In genomic region chr15:57373882-57374276, GRCh38 we compare ENCODE assay signal across 2 cellular contexts.
TF ChIP-seq lines count a peak whose summit lies in the region.

No MANE protein-coding gene starts in this region.

TF ChIP-seq in WTC11, 78 proteins besides CTCF, POLR2A, EP300 and RAD21:
- TF ChIP-seq KAT7 (CRISPR knock-in tag; IDR thresholded peaks at IDR 0.05; ENCODE audit: borderline replicate concordance) = no peak
- no peak for TF ChIP-seq FOXJ3 (CRISPR knock-in tag; IDR thresholded peaks at IDR 0.05; ENCODE audit: borderline replicate concordance)
- no peak for TF ChIP-seq TEAD4 (CRISPR knock-in tag; IDR thresholded peaks at IDR 0.05)
- no peak for TF ChIP-seq RELA (CRISPR knock-in tag; IDR thresholded peaks at IDR 0.05; ENCODE audit: borderline replicate concordance)
- no peak for TF ChIP-seq MXD4 (CRISPR knock-in tag; IDR thresholded peaks at IDR 0.05; ENCODE audit: borderline replicate concordance)
- TF ChIP-seq, protein P1, sequence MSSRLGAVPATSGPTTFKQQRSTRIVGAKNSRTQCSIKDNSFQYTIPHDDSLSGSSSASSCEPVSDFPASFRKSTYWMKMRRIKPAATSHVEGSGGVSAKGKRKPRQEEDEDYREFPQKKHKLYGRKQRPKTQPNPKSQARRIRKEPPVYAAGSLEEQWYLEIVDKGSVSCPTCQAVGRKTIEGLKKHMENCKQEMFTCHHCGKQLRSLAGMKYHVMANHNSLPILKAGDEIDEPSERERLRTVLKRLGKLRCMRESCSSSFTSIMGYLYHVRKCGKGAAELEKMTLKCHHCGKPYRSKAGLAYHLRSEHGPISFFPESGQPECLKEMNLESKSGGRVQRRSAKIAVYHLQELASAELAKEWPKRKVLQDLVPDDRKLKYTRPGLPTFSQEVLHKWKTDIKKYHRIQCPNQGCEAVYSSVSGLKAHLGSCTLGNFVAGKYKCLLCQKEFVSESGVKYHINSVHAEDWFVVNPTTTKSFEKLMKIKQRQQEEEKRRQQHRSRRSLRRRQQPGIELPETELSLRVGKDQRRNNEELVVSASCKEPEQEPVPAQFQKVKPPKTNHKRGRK (CRISPR knock-in tag; IDR thresholded peaks at IDR 0.05; ENCODE audit: borderline replicate concordance) = peak; percentile 90; the same call in 1 of the 2 replicates

TF ChIP-seq in H1, 55 proteins besides CTCF, POLR2A, EP300 and RAD21 (continued from another document):
- TF ChIP-seq FOSL1 (IDR thresholded peaks at IDR 0.05; ENCODE audit: insufficient read depth, low read depth, low read length) = no peak
- TF ChIP-seq, protein P2, sequence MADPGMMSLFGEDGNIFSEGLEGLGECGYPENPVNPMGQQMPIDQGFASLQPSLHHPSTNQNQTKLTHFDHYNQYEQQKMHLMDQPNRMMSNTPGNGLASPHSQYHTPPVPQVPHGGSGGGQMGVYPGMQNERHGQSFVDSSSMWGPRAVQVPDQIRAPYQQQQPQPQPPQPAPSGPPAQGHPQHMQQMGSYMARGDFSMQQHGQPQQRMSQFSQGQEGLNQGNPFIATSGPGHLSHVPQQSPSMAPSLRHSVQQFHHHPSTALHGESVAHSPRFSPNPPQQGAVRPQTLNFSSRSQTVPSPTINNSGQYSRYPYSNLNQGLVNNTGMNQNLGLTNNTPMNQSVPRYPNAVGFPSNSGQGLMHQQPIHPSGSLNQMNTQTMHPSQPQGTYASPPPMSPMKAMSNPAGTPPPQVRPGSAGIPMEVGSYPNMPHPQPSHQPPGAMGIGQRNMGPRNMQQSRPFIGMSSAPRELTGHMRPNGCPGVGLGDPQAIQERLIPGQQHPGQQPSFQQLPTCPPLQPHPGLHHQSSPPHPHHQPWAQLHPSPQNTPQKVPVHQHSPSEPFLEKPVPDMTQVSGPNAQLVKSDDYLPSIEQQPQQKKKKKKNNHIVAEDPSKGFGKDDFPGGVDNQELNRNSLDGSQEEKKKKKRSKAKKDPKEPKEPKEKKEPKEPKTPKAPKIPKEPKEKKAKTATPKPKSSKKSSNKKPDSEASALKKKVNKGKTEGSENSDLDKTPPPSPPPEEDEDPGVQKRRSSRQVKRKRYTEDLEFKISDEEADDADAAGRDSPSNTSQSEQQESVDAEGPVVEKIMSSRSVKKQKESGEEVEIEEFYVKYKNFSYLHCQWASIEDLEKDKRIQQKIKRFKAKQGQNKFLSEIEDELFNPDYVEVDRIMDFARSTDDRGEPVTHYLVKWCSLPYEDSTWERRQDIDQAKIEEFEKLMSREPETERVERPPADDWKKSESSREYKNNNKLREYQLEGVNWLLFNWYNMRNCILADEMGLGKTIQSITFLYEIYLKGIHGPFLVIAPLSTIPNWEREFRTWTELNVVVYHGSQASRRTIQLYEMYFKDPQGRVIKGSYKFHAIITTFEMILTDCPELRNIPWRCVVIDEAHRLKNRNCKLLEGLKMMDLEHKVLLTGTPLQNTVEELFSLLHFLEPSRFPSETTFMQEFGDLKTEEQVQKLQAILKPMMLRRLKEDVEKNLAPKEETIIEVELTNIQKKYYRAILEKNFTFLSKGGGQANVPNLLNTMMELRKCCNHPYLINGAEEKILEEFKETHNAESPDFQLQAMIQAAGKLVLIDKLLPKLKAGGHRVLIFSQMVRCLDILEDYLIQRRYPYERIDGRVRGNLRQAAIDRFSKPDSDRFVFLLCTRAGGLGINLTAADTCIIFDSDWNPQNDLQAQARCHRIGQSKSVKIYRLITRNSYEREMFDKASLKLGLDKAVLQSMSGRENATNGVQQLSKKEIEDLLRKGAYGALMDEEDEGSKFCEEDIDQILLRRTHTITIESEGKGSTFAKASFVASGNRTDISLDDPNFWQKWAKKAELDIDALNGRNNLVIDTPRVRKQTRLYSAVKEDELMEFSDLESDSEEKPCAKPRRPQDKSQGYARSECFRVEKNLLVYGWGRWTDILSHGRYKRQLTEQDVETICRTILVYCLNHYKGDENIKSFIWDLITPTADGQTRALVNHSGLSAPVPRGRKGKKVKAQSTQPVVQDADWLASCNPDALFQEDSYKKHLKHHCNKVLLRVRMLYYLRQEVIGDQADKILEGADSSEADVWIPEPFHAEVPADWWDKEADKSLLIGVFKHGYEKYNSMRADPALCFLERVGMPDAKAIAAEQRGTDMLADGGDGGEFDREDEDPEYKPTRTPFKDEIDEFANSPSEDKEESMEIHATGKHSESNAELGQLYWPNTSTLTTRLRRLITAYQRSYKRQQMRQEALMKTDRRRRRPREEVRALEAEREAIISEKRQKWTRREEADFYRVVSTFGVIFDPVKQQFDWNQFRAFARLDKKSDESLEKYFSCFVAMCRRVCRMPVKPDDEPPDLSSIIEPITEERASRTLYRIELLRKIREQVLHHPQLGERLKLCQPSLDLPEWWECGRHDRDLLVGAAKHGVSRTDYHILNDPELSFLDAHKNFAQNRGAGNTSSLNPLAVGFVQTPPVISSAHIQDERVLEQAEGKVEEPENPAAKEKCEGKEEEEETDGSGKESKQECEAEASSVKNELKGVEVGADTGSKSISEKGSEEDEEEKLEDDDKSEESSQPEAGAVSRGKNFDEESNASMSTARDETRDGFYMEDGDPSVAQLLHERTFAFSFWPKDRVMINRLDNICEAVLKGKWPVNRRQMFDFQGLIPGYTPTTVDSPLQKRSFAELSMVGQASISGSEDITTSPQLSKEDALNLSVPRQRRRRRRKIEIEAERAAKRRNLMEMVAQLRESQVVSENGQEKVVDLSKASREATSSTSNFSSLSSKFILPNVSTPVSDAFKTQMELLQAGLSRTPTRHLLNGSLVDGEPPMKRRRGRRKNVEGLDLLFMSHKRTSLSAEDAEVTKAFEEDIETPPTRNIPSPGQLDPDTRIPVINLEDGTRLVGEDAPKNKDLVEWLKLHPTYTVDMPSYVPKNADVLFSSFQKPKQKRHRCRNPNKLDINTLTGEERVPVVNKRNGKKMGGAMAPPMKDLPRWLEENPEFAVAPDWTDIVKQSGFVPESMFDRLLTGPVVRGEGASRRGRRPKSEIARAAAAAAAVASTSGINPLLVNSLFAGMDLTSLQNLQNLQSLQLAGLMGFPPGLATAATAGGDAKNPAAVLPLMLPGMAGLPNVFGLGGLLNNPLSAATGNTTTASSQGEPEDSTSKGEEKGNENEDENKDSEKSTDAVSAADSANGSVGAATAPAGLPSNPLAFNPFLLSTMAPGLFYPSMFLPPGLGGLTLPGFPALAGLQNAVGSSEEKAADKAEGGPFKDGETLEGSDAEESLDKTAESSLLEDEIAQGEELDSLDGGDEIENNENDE (IDR thresholded peaks at IDR 0.05; ENCODE audit: insufficient replicate concordance, low read length) = no peak
